10 cellular contexts compared by ENCODE assay signal in the genomic region with DNA sequence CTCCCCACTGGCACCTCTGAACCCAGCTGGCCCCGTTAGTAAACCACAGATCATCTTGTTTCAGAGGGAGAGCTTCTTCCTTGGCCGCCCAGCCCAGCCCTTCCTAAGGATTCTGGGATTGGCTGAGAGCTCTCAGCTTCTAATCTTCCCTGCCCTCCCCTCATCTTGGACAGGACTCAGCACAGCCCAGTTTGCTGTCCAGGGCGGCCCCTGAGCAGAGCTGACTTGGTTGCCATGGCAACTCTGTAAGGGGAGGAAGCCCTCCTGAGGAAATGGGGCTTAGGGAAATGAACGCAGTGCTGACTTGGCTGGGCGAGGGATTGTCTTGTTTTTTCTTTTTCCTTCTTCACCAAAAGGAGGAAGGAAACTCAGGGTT. TPM values are rescaled to one million over a fixed set of nuclear protein-coding genes. Genes with fewer than 3 reads are reported as not detected.
A peak's percentile ranks its signal among the peaks of the same experiment; 100 is the strongest.
DNase-seq lines count a peak whose midpoint lies in the region; ATAC-seq and TF ChIP-seq lines count a peak whose summit lies in the region.
"Had no signal": no experiment of that assay in that cellular context is flagged by ENCODE, and none has a peak within 500 bp of the region (broad histone marks: within the 10 kb centered on the region; RNA-seq: fewer than 3 reads in every experiment).

No MANE protein-coding gene starts in this region.

- H3K27ac ChIP-seq in transverse colon: peak overlapping the region; percentile 20 to 57 (median 39)

- in situ Hi-C loops in transverse colon (cut with MboI; ENCODE audit: low pct_ligation_motif_present in 1 of 4, low pct_unique_long_range_greater_than_20kb in 1 of 4, low sequenced_read_pairs in 3 of 4): loop anchor here in 3 of 4 donors (10.0 to 25.0 kb wide), 2 partner anchors 88 to 290 kb away; partner anchors contain the start of gene TXN2 (in 2 of the 3)

- 40 to 41% methylated on average over 1 to 5 of the region's 5 CpGs for WGBS in transverse colon (ENCODE audit: low coverage in 1 of 2), 2 donors

- H3K4me1 ChIP-seq in transverse colon: peaks cover 0 to 27% (median 9%) of the 10 kb centered on the region in 4 donors

- TF ChIP-seq POLR2A in transverse colon (IDR thresholded peaks at IDR 0.05): no peak

- no peaks in the 10 kb centered on the region for H3K36me3 ChIP-seq in transverse colon

- no peaks in the 10 kb centered on the region for H3K9me3 Mint-ChIP-seq in T-helper 2 cell treated with Interferon-gamma antibody and Interleukin-4, amounts not matched to agents 5 μg/mL and 100 μg/mL, for 36 hours
- no peaks in the 10 kb centered on the region for H3K9me3 Mint-ChIP-seq in activated naive CD8-positive, alpha-beta T cell treated with anti-CD3 and anti-CD28 coated beads, Interleukin-2, amount 50 U/mL, for 24 hours
- H3K9me3 Mint-ChIP-seq: activated B cell treated with CpG ODN at 0.5 μM for 24 hours had no signal

- H3K9me3 ChIP-seq in transverse colon: no peaks in the 10 kb centered on the region

- H3K27me3 Mint-ChIP-seq in T-helper 2 cell treated with Interferon-gamma antibody and Interleukin-4, amounts not matched to agents 5 μg/mL and 100 μg/mL, for 36 hours (ENCODE audit: low read depth): no peaks in the 10 kb centered on the region
- H3K27me3 Mint-ChIP-seq in activated naive CD8-positive, alpha-beta T cell treated with anti-CD3 and anti-CD28 coated beads, Interleukin-2, amount 50 U/mL, for 24 hours: peaks cover 5% of the 10 kb centered on the region

- no peak for DNase-seq in T-helper 2 cell treated with Interferon-gamma antibody and Interleukin-4, amounts not matched to agents 5 μg/mL and 100 μg/mL, for 36 hours (ENCODE audit: low spot score)
- DNase-seq in T-helper 2 cell (no peak), iris pigment epithelial cell (ENCODE audit: low read depth) (peak; percentile 91), transverse colon (peak; percentile 42)
- no peak for DNase-seq in activated naive CD8-positive, alpha-beta T cell treated with anti-CD3 and anti-CD28 coated beads, Interleukin-2, amount 50 U/mL, for 24 hours
- no peak for DNase-seq in activated CD4-positive, alpha-beta T cell treated with anti-CD3 and anti-CD28 coated beads, Interleukin-2, amount 50 U/mL, for 4 hours
- no peak for DNase-seq in stimulated activated naive CD4-positive, alpha-beta T cell (lab: John Stamatoyannopoulos, UW)
- no peak for DNase-seq in stimulated activated CD4-positive, alpha-beta T cell treated with anti-CD3 and anti-CD28 coated beads, Interleukin-2, amount 100 ng/mL, for 24 hours
- DNase-seq: activated B cell treated with CpG ODN at 0.5 μM for 24 hours had no signal

- no peak for ATAC-seq in activated naive CD8-positive, alpha-beta T cell treated with anti-CD3 and anti-CD28 coated beads, Interleukin-2, amount 50 U/mL, for 24 hours

- H3K4me1 Mint-ChIP-seq in T-helper 2 cell treated with Interferon-gamma antibody and Interleukin-4, amounts not matched to agents 5 μg/mL and 100 μg/mL, for 36 hours (ENCODE audit: low read depth): peaks cover 16% of the 10 kb centered on the region
- peaks cover 27% of the 10 kb centered on the region for H3K4me1 Mint-ChIP-seq in activated naive CD8-positive, alpha-beta T cell treated with anti-CD3 and anti-CD28 coated beads, Interleukin-2, amount 50 U/mL, for 24 hours

- no peaks in the 10 kb centered on the region for H3K27me3 ChIP-seq in transverse colon

- H3K27ac Mint-ChIP-seq in T-helper 2 cell treated with Interferon-gamma antibody and Interleukin-4, amounts not matched to agents 5 μg/mL and 100 μg/mL, for 36 hours: peak overlapping the region; percentile 33
- H3K27ac Mint-ChIP-seq in activated naive CD8-positive, alpha-beta T cell treated with anti-CD3 and anti-CD28 coated beads, Interleukin-2, amount 50 U/mL, for 24 hours: no peak overlapping the region
- H3K27ac Mint-ChIP-seq: activated B cell treated with CpG ODN at 0.5 μM for 24 hours, B cell had no signal

- no peak for TF ChIP-seq CTCF in transverse colon (IDR thresholded peaks at IDR 0.05)

- no peaks in the 10 kb centered on the region for H3K36me3 Mint-ChIP-seq in T-helper 2 cell treated with Interferon-gamma antibody and Interleukin-4, amounts not matched to agents 5 μg/mL and 100 μg/mL, for 36 hours (ENCODE audit: low read depth)
- H3K36me3 Mint-ChIP-seq in activated naive CD8-positive, alpha-beta T cell treated with anti-CD3 and anti-CD28 coated beads, Interleukin-2, amount 50 U/mL, for 24 hours (ENCODE audit: low read depth): no peaks in the 10 kb centered on the region

- intact Hi-C loops in transverse colon (cut with DNase I; ENCODE audit: low total_unique reads): loop anchor here (5.0 kb wide), 1 partner anchor 290 kb away; no protein-coding TSS in a partner anchor

- no peak overlapping the region for H3K4me3 Mint-ChIP-seq in T-helper 2 cell treated with Interferon-gamma antibody and Interleukin-4, amounts not matched to agents 5 μg/mL and 100 μg/mL, for 36 hours
- peak overlapping the region; percentile 5 for H3K4me3 Mint-ChIP-seq in activated naive CD8-positive, alpha-beta T cell treated with anti-CD3 and anti-CD28 coated beads, Interleukin-2, amount 50 U/mL, for 24 hours
- H3K4me3 Mint-ChIP-seq: activated B cell treated with CpG ODN at 0.5 μM for 24 hours, B cell had no signal

- H3K4me3 ChIP-seq in transverse colon: no peak overlapping the region

- no peak for TF ChIP-seq EP300 in transverse colon (IDR thresholded peaks at IDR 0.05; ENCODE audit: low read depth)

RNA-seq across cellular contexts. Expression of gene APOL4, which starts 4.6 kb away (rescaled TPM):
- total RNA-seq in transverse colon: 1 to 10 TPM in 2 of 4 donors, under 1 TPM in 1, not detected in 1; 0.16 to 9.0 (median 1.8) TPM
- total RNA-seq: activated B cell treated with CpG ODN at 0.5 μM for 24 hours, B cell had no signal

RNA-seq across cellular contexts. Expression of gene APOL3, which starts 36.5 kb away (rescaled TPM):
- total RNA-seq in transverse colon: 10 to 100 TPM in 3 of 4 donors, 1 to 10 TPM in 1; 8.7 to 53.9 (median 19.4) TPM

RNA-seq across cellular contexts. Expression of gene APOL2, which starts 42.3 kb away (rescaled TPM):
- total RNA-seq in transverse colon: 100 to 1,000 TPM in 1 of 4 donors, 10 to 100 TPM in 2, 1 to 10 TPM in 1; 3.8 to 142 (median 47.8) TPM

RNA-seq across cellular contexts. Expression of gene APOL1, which starts 55.9 kb away (rescaled TPM):
- 10 to 100 TPM in 3 of 4 donors, 1 to 10 TPM in 1; 2.2 to 19.5 (median 14.7) TPM for total RNA-seq in transverse colon

Comparison
In these comparisons a context has a peak if more than half of its experiments do, and no peak if none do; other contexts are left out.
1. DNase-seq: peak in iris pigment epithelial cell (single experiment) and transverse colon (single experiment); none in T-helper 2 cell treated with Interferon-gamma antibody and Interleukin-4, amounts not matched to agents 5 μg/mL and 100 μg/mL, for 36 hours (single experiment), T-helper 2 cell (0 of 5), activated naive CD8-positive, alpha-beta T cell treated with anti-CD3 and anti-CD28 coated beads, Interleukin-2, amount 50 U/mL, for 24 hours (single experiment), activated CD4-positive, alpha-beta T cell treated with anti-CD3 and anti-CD28 coated beads, Interleukin-2, amount 50 U/mL, for 4 hours (0 of 2), stimulated activated naive CD4-positive, alpha-beta T cell (0 of 6) and stimulated activated CD4-positive, alpha-beta T cell treated with anti-CD3 and anti-CD28 coated beads, Interleukin-2, amount 100 ng/mL, for 24 hours (0 of 2).